Comparison of ENCODE assay signal across 8 cellular contexts in the genomic region with DNA sequence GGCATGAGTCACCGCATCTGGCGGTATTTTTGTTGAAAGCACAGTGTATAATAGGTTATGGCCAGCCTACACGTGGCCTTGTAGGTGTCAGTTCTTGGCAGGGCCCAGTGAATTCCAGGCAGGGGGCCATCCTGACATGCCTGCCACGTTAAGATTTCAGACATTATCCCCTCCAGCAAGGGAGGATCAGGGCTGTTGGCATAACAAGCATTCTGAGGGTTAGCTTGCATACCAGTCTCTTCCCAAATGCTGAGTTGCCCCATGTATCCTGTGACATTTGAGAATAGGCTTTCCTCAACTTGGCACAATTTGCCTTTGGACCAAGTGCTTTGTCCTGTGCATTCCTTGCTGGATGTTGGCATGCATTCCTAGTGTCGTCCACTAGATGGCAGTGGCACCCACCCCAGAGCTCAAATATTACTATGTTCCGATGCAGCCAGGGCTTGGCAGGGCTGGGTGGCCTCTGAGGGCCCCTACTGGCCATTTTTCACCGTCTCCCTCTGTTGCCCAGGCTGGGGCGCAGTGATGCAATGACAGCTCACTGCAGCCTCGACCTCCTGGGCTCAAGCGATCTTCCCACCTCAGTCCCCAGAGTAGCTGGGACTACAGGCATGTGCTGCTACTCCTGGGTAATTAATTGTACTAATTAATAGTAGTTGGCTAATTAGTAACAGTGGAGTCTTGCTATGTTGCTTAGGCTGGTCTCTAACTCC. TPM values are rescaled to one million over a fixed set of nuclear protein-coding genes. Genes with fewer than 3 reads are reported as not detected.
DNase-seq lines count a peak whose midpoint lies in the region; ATAC-seq and TF ChIP-seq lines count a peak whose summit lies in the region.

No MANE protein-coding gene starts in this region.

- no peaks in the 10 kb centered on the region for H3K36me3 ChIP-seq in kidney epithelial cell (ENCODE audit: control insufficient read depth, insufficient read depth, low read length)

- DNase-seq in GM03348 (ENCODE audit: low spot score): peak; percentile 95
- DNase-seq in NCI-H446 treated with DMSO at 0.1 percent for 48 hours (lab: John Stamatoyannopoulos, UW): peak; percentile 26
- DNase-seq in activated CD4-positive, CD25-positive, alpha-beta regulatory T cell (lab: John Stamatoyannopoulos, UW): peak; percentile 26 to 62 (median 40)
- peak; percentile 91 to 94 for DNase-seq in cardiac fibroblast (ENCODE audit: low read depth in 2 of 2)
- DNase-seq in kidney epithelial cell (ENCODE audit: low read depth): peak; percentile 10
- DNase-seq in stimulated activated CD4-positive, alpha-beta T cell treated with anti-CD3 and anti-CD28 coated beads, Interleukin-1b, Interleukin-23, amount 100 ng/mL, for 4 hours (ENCODE audit: low read depth in 2 of 2): peak; percentile 57 to 69

- TF ChIP-seq CTCF in cardiac fibroblast (IDR thresholded peaks at IDR 0.05; ENCODE audit: low read depth, low read length) (peak; percentile 99), kidney epithelial cell (IDR thresholded peaks at IDR 0.05; ENCODE audit: insufficient read depth, low read length, poor library complexity, severe bottlenecking) (peak; percentile 90)

- ATAC-seq in HG02884 (IDR thresholded peaks at IDR 0.05; ENCODE audit: unreplicated experiment): peak; percentile 75
- no peak for ATAC-seq in GM19324 (IDR thresholded peaks at IDR 0.05; ENCODE audit: low FRiP score, unreplicated experiment)

- no peaks in the 10 kb centered on the region for H3K27me3 ChIP-seq in kidney epithelial cell (ENCODE audit: control insufficient read depth, insufficient read depth, low read length)

- H3K4me3 ChIP-seq in cardiac fibroblast (replicated peaks in 1 of 2; ENCODE audit: low read depth in 2 of 2, low read length in 2 of 2) (no peak overlapping the region), kidney epithelial cell (ENCODE audit: low read depth, low read length) (no peak overlapping the region)

RNA-seq across cellular contexts. Expression of a gene that starts 31.2 kb away (rescaled TPM):
- not detected in 2 replicates for total RNA-seq in kidney epithelial cell

Comparison
In these comparisons a context has a peak if more than half of its experiments do, and no peak if none do; other contexts are left out.
1. DNase-seq: peak in every context shown above with its lines; median percentile 95 in GM03348; 92 in cardiac fibroblast; 63 in stimulated activated CD4-positive, alpha-beta T cell treated with anti-CD3 and anti-CD28 coated beads, Interleukin-1b, Interleukin-23, amount 100 ng/mL, for 4 hours; 40 in activated CD4-positive, CD25-positive, alpha-beta regulatory T cell; 26 in NCI-H446 treated with DMSO at 0.1 percent for 48 hours; 10 in kidney epithelial cell.